ENCODE assay signal across 9 cellular contexts in genomic region chr5:78964889-78965288, GRCh38. TPM values are rescaled to one million over a fixed set of nuclear protein-coding genes. Genes with fewer than 3 reads are reported as not detected.
DNase-seq lines count a peak whose midpoint lies in the region; ATAC-seq and TF ChIP-seq lines count a peak whose summit lies in the region.
"Had no signal": no experiment of that assay in that cellular context is flagged by ENCODE, and none has a peak within 500 bp of the region (broad histone marks: within the 10 kb centered on the region; RNA-seq: fewer than 3 reads in every experiment).

No MANE protein-coding gene starts in this region.

- H3K79me2 ChIP-seq in Loucy (ENCODE audit: insufficient read depth, low read length), result no peaks in the 10 kb centered on the region

- H2AFZ ChIP-seq in Loucy (ENCODE audit: low read length), result no peak overlapping the region

- H3K36me3 Mint-ChIP-seq in progenitor cell of endocrine pancreas (ENCODE audit: insufficient read depth), result peaks cover 6% of the 10 kb centered on the region
- H3K36me3 Mint-ChIP-seq in stimulated activated memory B cell treated with anti-CD40 and anti-IgM and Interleukin-4, amounts not matched to agents 10 μg/mL and 1 μg/mL and 100 μg/mL, for 72 hours, result peaks cover 39% of the 10 kb centered on the region
- H3K36me3 Mint-ChIP-seq: IgD-negative memory B cell had no signal

- no peak overlapping the region for H3K9ac ChIP-seq in Loucy (ENCODE audit: low read depth, low read length, poor library complexity, severe bottlenecking)

- no peaks in the 10 kb centered on the region for H3K9me3 Mint-ChIP-seq in progenitor cell of endocrine pancreas (ENCODE audit: low read depth)
- no peaks in the 10 kb centered on the region for H3K9me3 Mint-ChIP-seq in stimulated activated memory B cell treated with anti-CD40 and anti-IgM and Interleukin-4, amounts not matched to agents 10 μg/mL and 1 μg/mL and 100 μg/mL, for 72 hours
- H3K9me3 Mint-ChIP-seq: IgD-negative memory B cell had no signal

- H3K4me1 ChIP-seq in Loucy (ENCODE audit: insufficient read depth, low read length, poor library complexity, severe bottlenecking), result no peaks in the 10 kb centered on the region

- H3K9me3 ChIP-seq in Loucy (ENCODE audit: insufficient read depth, low read depth, low read length), result no peaks in the 10 kb centered on the region

- DNase-seq in DMS79 (lab: John Stamatoyannopoulos, UW) (peak; percentile 27), SHP77 treated with DMSO at 0.1 percent for 48 hours (lab: John Stamatoyannopoulos, UW) (peak; percentile 34), fibroblast of the conjunctiva (ENCODE audit: low read depth) (peak; percentile 63), progenitor cell of endocrine pancreas (ENCODE audit: low spot score, unreplicated experiment) (no peak)
- no peak for DNase-seq in stimulated activated CD4-positive, alpha-beta T cell treated with anti-CD3 and anti-CD28 coated beads, Interleukin-1b, Interleukin-23, amount 100 ng/mL, for 48 hours

- H3K4me3 Mint-ChIP-seq in progenitor cell of endocrine pancreas (ENCODE audit: low read depth), result no peak overlapping the region
- no peak overlapping the region for H3K4me3 Mint-ChIP-seq in stimulated activated memory B cell treated with anti-CD40 and anti-IgM and Interleukin-4, amounts not matched to agents 10 μg/mL and 1 μg/mL and 100 μg/mL, for 72 hours
- H3K4me3 Mint-ChIP-seq: IgD-negative memory B cell had no signal

- H4K20me1 ChIP-seq in Loucy (ENCODE audit: insufficient read depth, low read length, poor library complexity, severe bottlenecking), result no peaks in the 10 kb centered on the region

- H3K9me2 ChIP-seq in Loucy (replicated peaks; ENCODE audit: low read depth, low read length), result no peaks in the 10 kb centered on the region

- peaks cover 13% of the 10 kb centered on the region; the same call in 1 of the 2 replicates for H3K36me3 ChIP-seq in Loucy (ENCODE audit: insufficient read depth, low read length)

- H3K27ac Mint-ChIP-seq in progenitor cell of endocrine pancreas, result no peak overlapping the region
- no peak overlapping the region for H3K27ac Mint-ChIP-seq in stimulated activated memory B cell treated with anti-CD40 and anti-IgM and Interleukin-4, amounts not matched to agents 10 μg/mL and 1 μg/mL and 100 μg/mL, for 72 hours
- H3K27ac Mint-ChIP-seq: IgD-negative memory B cell had no signal

- no peaks in the 10 kb centered on the region for H3K27me3 Mint-ChIP-seq in progenitor cell of endocrine pancreas
- no peaks in the 10 kb centered on the region for H3K27me3 Mint-ChIP-seq in stimulated activated memory B cell treated with anti-CD40 and anti-IgM and Interleukin-4, amounts not matched to agents 10 μg/mL and 1 μg/mL and 100 μg/mL, for 72 hours
- H3K27me3 Mint-ChIP-seq: IgD-negative memory B cell had no signal

- peaks cover 10% of the 10 kb centered on the region for H3K4me1 Mint-ChIP-seq in progenitor cell of endocrine pancreas (ENCODE audit: low read depth)
- H3K4me1 Mint-ChIP-seq in stimulated activated memory B cell treated with anti-CD40 and anti-IgM and Interleukin-4, amounts not matched to agents 10 μg/mL and 1 μg/mL and 100 μg/mL, for 72 hours, result no peaks in the 10 kb centered on the region
- H3K4me1 Mint-ChIP-seq: IgD-negative memory B cell had no signal

- peak; percentile 58 for TF ChIP-seq CTCF in Loucy (conservative IDR thresholded peaks at IDR 0.05; ENCODE audit: low read length)
- TF ChIP-seq CTCF in progenitor cell of endocrine pancreas (IDR thresholded peaks at IDR 0.05; ENCODE audit: unreplicated experiment), result peak; percentile 55

- H3K27me3 ChIP-seq in Loucy (ENCODE audit: insufficient read depth, low read length, poor library complexity, severe bottlenecking), result no peaks in the 10 kb centered on the region

- H3K4me2 ChIP-seq in Loucy (ENCODE audit: low read depth, low read length, poor library complexity, severe bottlenecking), result no peak overlapping the region

- no peak for ATAC-seq in GM18907 (IDR thresholded peaks at IDR 0.05; ENCODE audit: unreplicated experiment)
- no peak for ATAC-seq in stimulated activated memory B cell treated with anti-CD40 and anti-IgM and Interleukin-4, amounts not matched to agents 10 μg/mL and 1 μg/mL and 100 μg/mL, for 72 hours

- no peak overlapping the region for H3K4me3 ChIP-seq in Loucy (ENCODE audit: low read length, poor library complexity, severe bottlenecking)

- no peaks in the 10 kb centered on the region for H3F3A ChIP-seq in Loucy (ENCODE audit: low read depth)

RNA-seq across cellular contexts. Expression of gene ARSB, which starts 20.2 kb away (rescaled TPM):
- total RNA-seq in progenitor cell of endocrine pancreas, result 17.0 and 17.7 TPM in 2 replicates

Comparison
In these comparisons a context has a peak if more than half of its experiments do, and no peak if none do; other contexts are left out.
1. DNase-seq: peak in DMS79 (single experiment), SHP77 treated with DMSO at 0.1 percent for 48 hours (single experiment) and fibroblast of the conjunctiva (single experiment); none in progenitor cell of endocrine pancreas (single experiment) and stimulated activated CD4-positive, alpha-beta T cell treated with anti-CD3 and anti-CD28 coated beads, Interleukin-1b, Interleukin-23, amount 100 ng/mL, for 48 hours (single experiment).